In genomic region chr1:77762072-77762476, GRCh38 we compare ENCODE assay signal across 14 cellular contexts. TPM values are rescaled to one million over a fixed set of nuclear protein-coding genes. Genes with fewer than 3 reads are reported as not detected.
A peak's percentile ranks its signal among the peaks of the same experiment; 100 is the strongest.
DNase-seq lines count a peak whose midpoint lies in the region; ATAC-seq and TF ChIP-seq lines count a peak whose summit lies in the region.
"Had no signal": no experiment of that assay in that cellular context is flagged by ENCODE, and none has a peak within 500 bp of the region (broad histone marks: within the 10 kb centered on the region; RNA-seq: fewer than 3 reads in every experiment).

No MANE protein-coding gene starts in this region.

- 48% methylated on average over 1 of the region's 1 CpG for WGBS in hepatocyte (ENCODE audit: low lambda C conversion rate, missing lambda C conversion rate)
- WGBS in prostate gland, result 45% methylated on average over 1 of the region's 1 CpG

- H3K9me2 ChIP-seq in hepatocyte (replicated peaks; ENCODE audit: insufficient read depth), result no peaks in the 10 kb centered on the region
- H3K9me2 ChIP-seq in Karpas-422 (replicated peaks; ENCODE audit: insufficient read depth, low read length), result no peaks in the 10 kb centered on the region

- no peaks in the 10 kb centered on the region for H3K9me3 ChIP-seq in CD4-positive, alpha-beta T cell (ENCODE audit: control insufficient read depth, low read length)
- no peaks in the 10 kb centered on the region for H3K9me3 ChIP-seq in hepatocyte (ENCODE audit: low read depth)
- no peaks in the 10 kb centered on the region for H3K9me3 ChIP-seq in Karpas-422 (ENCODE audit: low read length)
- H3K9me3 ChIP-seq in prostate gland, result no peaks in the 10 kb centered on the region
- H3K9me3 ChIP-seq: tibial nerve had no signal

- H4K20me1 ChIP-seq in hepatocyte (ENCODE audit: insufficient read depth, poor library complexity, severe bottlenecking), result peaks cover 8% of the 10 kb centered on the region
- H4K20me1 ChIP-seq in Karpas-422 (ENCODE audit: insufficient read depth, low read depth, low read length), result peaks cover 18% of the 10 kb centered on the region

- POLR2A ChIA-PET in CD4-positive, alpha-beta T cell (lab: Charles Lee), result no interaction called here

- no peak for TF ChIP-seq POLR2A in prostate gland (IDR thresholded peaks at IDR 0.05)

- CTCF ChIA-PET in CD4-positive, alpha-beta T cell (lab: Charles Lee), result no interaction called here

- no peak overlapping the region for H3K27ac ChIP-seq in CD4-positive, alpha-beta T cell (ENCODE audit: low read depth, low read length)
- H3K27ac ChIP-seq in hepatocyte (no peak overlapping the region), Karpas-422 (ENCODE audit: low read length) (no peak overlapping the region), prostate gland (no peak overlapping the region)
- H3K27ac ChIP-seq: tibial nerve had no signal

- peak overlapping the region; percentile 66 for H3K4me3 Mint-ChIP-seq in CD4-positive, alpha-beta T cell
- no peak overlapping the region for H3K4me3 Mint-ChIP-seq in endothelial cell (ENCODE audit: unreplicated experiment)

- H3K27me3 Mint-ChIP-seq in CD4-positive, alpha-beta T cell, result no peaks in the 10 kb centered on the region
- H3K27me3 Mint-ChIP-seq in endothelial cell (ENCODE audit: unreplicated experiment), result peaks cover 4% of the 10 kb centered on the region

- intact Hi-C loops in CD4-positive, alpha-beta T cell (cut with DNase I, micrococcal nuclease), result loop anchor here in 1 of 2 experiments (5.0 to 10.0 kb wide), 4 partner anchors 243 to 1685 kb away; partner anchors contain the start of genes DNAJB4, IFI44 and PIGK
- intact Hi-C loops in prostate gland (cut with DNase I), result no loop called here

- no peaks in the 10 kb centered on the region for H3K9me3 Mint-ChIP-seq in CD4-positive, alpha-beta T cell
- H3K9me3 Mint-ChIP-seq in endothelial cell (ENCODE audit: unreplicated experiment), result no peaks in the 10 kb centered on the region
- H3K9me3 Mint-ChIP-seq: activated T-helper 2 cell treated with anti-CD3 and anti-CD28 coated beads, Interferon-gamma antibody, Interleukin-2, Interleukin-4, amounts not matched to agents 10 μg/mL and 5 μg/mL and 100 μg/mL, durations not matched to agents 14 hours and 24 hours and 36 hours had no signal

- peak overlapping the region; percentile 66 for H3K27ac Mint-ChIP-seq in CD4-positive, alpha-beta T cell
- no peak overlapping the region for H3K27ac Mint-ChIP-seq in endothelial cell (ENCODE audit: unreplicated experiment)
- H3K27ac Mint-ChIP-seq: activated T-helper 2 cell treated with anti-CD3 and anti-CD28 coated beads, Interferon-gamma antibody, Interleukin-2, Interleukin-4, amounts not matched to agents 10 μg/mL and 5 μg/mL and 100 μg/mL, durations not matched to agents 14 hours and 24 hours and 36 hours had no signal

- H3K36me3 Mint-ChIP-seq in CD4-positive, alpha-beta T cell (ENCODE audit: low read depth), result peaks cover 9% of the 10 kb centered on the region
- peaks cover 4% of the 10 kb centered on the region for H3K36me3 Mint-ChIP-seq in endothelial cell (ENCODE audit: low read depth, unreplicated experiment)

- no peak overlapping the region for H2AFZ ChIP-seq in hepatocyte
- no peak overlapping the region for H2AFZ ChIP-seq in Karpas-422 (ENCODE audit: low read length)

- H3K79me2 ChIP-seq in hepatocyte (peaks cover 23% of the 10 kb centered on the region), Karpas-422 (ENCODE audit: low read length) (peaks cover 21% of the 10 kb centered on the region)

- TF ChIP-seq CTCF in CD4-positive, alpha-beta T cell (IDR thresholded peaks at IDR 0.05), result no peak
- TF ChIP-seq CTCF in hepatocyte (IDR thresholded peaks at IDR 0.05; ENCODE audit: poor library complexity) (no peak), prostate gland (IDR thresholded peaks at IDR 0.05) (no peak), endothelial cell (IDR thresholded peaks at IDR 0.05; ENCODE audit: unreplicated experiment) (no peak)

- H3K36me3 ChIP-seq in hepatocyte (replicated peaks; ENCODE audit: insufficient read depth, low read depth) (no peaks in the 10 kb centered on the region), Karpas-422 (ENCODE audit: insufficient read depth, low read length) (no peaks in the 10 kb centered on the region), prostate gland (no peaks in the 10 kb centered on the region)
- H3K36me3 ChIP-seq: tibial nerve had no signal

- H3K4me3 ChIP-seq in hepatocyte (no peak overlapping the region), Karpas-422 (ENCODE audit: low read length) (no peak overlapping the region), prostate gland (no peak overlapping the region)
- H3K4me3 ChIP-seq: tibial nerve had no signal

- ATAC-seq in CD4-positive, alpha-beta T cell (ENCODE audit: poor library complexity), result no peak
- ATAC-seq in HG02885 (IDR thresholded peaks at IDR 0.05; ENCODE audit: poor library complexity, unreplicated experiment), result no peak

- peaks cover 34% of the 10 kb centered on the region for H3K4me1 Mint-ChIP-seq in CD4-positive, alpha-beta T cell (ENCODE audit: low read depth)
- peaks cover 12% of the 10 kb centered on the region for H3K4me1 Mint-ChIP-seq in endothelial cell (ENCODE audit: unreplicated experiment)

- DNase-seq in CD4-positive, alpha-beta T cell, result no peak
- DNase-seq in LoVo (ENCODE audit: low spot score) (peak; percentile 46), amniotic epithelial cell (ENCODE audit: low read depth) (peak; percentile 86), hepatocyte (ENCODE audit: low spot score) (peak; percentile 29), Karpas-422 (no peak), prostate gland (ENCODE audit: low spot score) (no peak), endothelial cell (ENCODE audit: low spot score) (no peak)
- DNase-seq: activated CD4-positive, CD25-positive, alpha-beta regulatory T cell; COR-L47; glutamatergic neuron; RPMI8226 had no signal

- peaks cover 4% of the 10 kb centered on the region for H3K4me1 ChIP-seq in hepatocyte (ENCODE audit: insufficient read depth)
- H3K4me1 ChIP-seq in Karpas-422 (ENCODE audit: low read length), result peaks cover 22% of the 10 kb centered on the region
- H3K4me1 ChIP-seq in prostate gland (replicated peaks), result no peaks in the 10 kb centered on the region

- no peak overlapping the region for H3K4me2 ChIP-seq in hepatocyte
- no peak overlapping the region for H3K4me2 ChIP-seq in Karpas-422 (ENCODE audit: low read depth, low read length, poor library complexity, severe bottlenecking)

- H3K9ac ChIP-seq in Karpas-422 (ENCODE audit: low read length), result no peak overlapping the region

- H3K27me3 ChIP-seq in CD4-positive, alpha-beta T cell (ENCODE audit: control insufficient read depth, insufficient read depth, low read length), result no peaks in the 10 kb centered on the region
- no peaks in the 10 kb centered on the region for H3K27me3 ChIP-seq in hepatocyte
- no peaks in the 10 kb centered on the region for H3K27me3 ChIP-seq in Karpas-422 (ENCODE audit: low read length)
- no peaks in the 10 kb centered on the region for H3K27me3 ChIP-seq in prostate gland (replicated peaks; ENCODE audit: insufficient read depth)
- H3K27me3 ChIP-seq: tibial nerve had no signal

RNA-seq across cellular contexts. Expression of gene USP33, which starts 2.4 kb away (rescaled TPM):
- 10 to 100 TPM; 69.7 to 71.6 TPM for total RNA-seq in CD4-positive, alpha-beta T cell
- total RNA-seq in hepatocyte, result 68.0 and 81.5 TPM in 2 replicates
- polyA plus RNA-seq in hepatocyte, result 36.3 and 37.2 TPM in 2 replicates
- total RNA-seq in Karpas-422 (2014; rRNA removed; shearing (Covaris generic); ENCODE audit: low replicate concordance), result 30.1 and 31.0 TPM in 2 replicates
- 10 to 100 TPM; 46.2 to 49.9 TPM for total RNA-seq in prostate gland
- total RNA-seq in endothelial cell (ENCODE audit: unreplicated experiment), result 58.5 TPM

RNA-seq across cellular contexts. Expression of gene MIGA1, which starts 17.4 kb away (rescaled TPM):
- total RNA-seq in CD4-positive, alpha-beta T cell, result 10 to 100 TPM; 12.2 to 15.8 TPM
- total RNA-seq in hepatocyte (17.9 and 18.1 TPM in 2 replicates), prostate gland (10 to 100 TPM; 16.2 to 19.3 TPM), endothelial cell (ENCODE audit: unreplicated experiment) (12.3 TPM)
- 8.8 and 8.9 TPM in 2 replicates for polyA plus RNA-seq in hepatocyte
- total RNA-seq in Karpas-422 (2014; rRNA removed; shearing (Covaris generic); ENCODE audit: low replicate concordance), result 3.3 and 7.5 TPM in 2 replicates

Comparison
In these comparisons a context has a peak if more than half of its experiments do, and no peak if none do; other contexts are left out.
1. DNase-seq: peak in LoVo (single experiment), amniotic epithelial cell (single experiment) and hepatocyte (single experiment); none in CD4-positive, alpha-beta T cell (0 of 10), Karpas-422 (single experiment), prostate gland (single experiment) and endothelial cell (single experiment).